In the genomic region with DNA sequence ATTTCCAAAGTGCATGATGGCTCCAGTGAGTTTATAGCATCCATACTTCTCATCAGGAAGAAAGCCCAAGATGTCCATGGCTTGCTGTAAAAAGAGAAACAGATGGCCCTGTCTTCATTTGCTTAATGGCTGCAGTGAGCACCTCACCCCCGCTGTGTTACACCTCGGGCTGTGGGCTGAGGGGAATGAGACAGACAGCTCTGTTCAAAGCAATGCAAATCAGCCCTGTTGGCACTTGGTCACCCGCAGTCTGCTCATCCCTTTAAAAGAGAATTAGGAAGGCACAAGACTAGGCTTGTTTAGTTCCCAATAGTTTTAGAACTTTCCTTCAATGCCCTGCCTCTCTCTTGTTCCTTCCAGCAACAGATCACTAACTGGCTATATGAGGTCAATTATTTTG, we compare ENCODE assay signal across 17 cellular contexts. TPM values are rescaled to one million over a fixed set of nuclear protein-coding genes. Genes with fewer than 3 reads are reported as not detected.
DNase-seq lines count a peak whose midpoint lies in the region; ATAC-seq, FAIRE-seq and TF ChIP-seq lines count a peak whose summit lies in the region.
"Had no signal": no experiment of that assay in that cellular context is flagged by ENCODE, and none has a peak within 500 bp of the region (broad histone marks: within the 10 kb centered on the region; RNA-seq: fewer than 3 reads in every experiment).

No MANE protein-coding gene starts in this region.

- RAD21 ChIA-PET in GM12878 (lab: Charles Lee; ENCODE audit: unreplicated experiment): interaction anchor here (0.6 kb wide), 1 partner anchor 68 kb away, joined by 3 read pairs; no protein-coding TSS in a partner anchor

- H3K4me2 ChIP-seq in Karpas-422 (ENCODE audit: low read depth, low read length, poor library complexity, severe bottlenecking): peak overlapping the region; percentile 44
- H3K4me2 ChIP-seq in GM12878 (ENCODE audit: control insufficient read depth, insufficient read depth): no peak overlapping the region
- no peak overlapping the region for H3K4me2 ChIP-seq in mesenchymal stem cell (ENCODE audit: low read length, poor library complexity, severe bottlenecking)
- H3K4me2 ChIP-seq in hepatocyte: no peak overlapping the region

- peak overlapping the region in 1 of 2 experiments; percentile 75 for H3K18ac ChIP-seq in mesenchymal stem cell (ENCODE audit: low read depth in 1 of 2, low read length in 2 of 2)

- H3K4me3 ChIP-seq in GM12865 (ENCODE audit: low read depth, low read length) (no peak overlapping the region), Karpas-422 (ENCODE audit: low read length) (no peak overlapping the region), GM12878 (no peak overlapping the region), mesenchymal stem cell (ENCODE audit: insufficient read depth in 1 of 2, low read depth in 1 of 2, low read length in 2 of 2) (no peak overlapping the region), hepatocyte (no peak overlapping the region)
- H3K4me3 ChIP-seq: ascending aorta, right atrium auricular region had no signal

- no peak overlapping the region for H2BK12ac ChIP-seq in mesenchymal stem cell (ENCODE audit: low read length in 2 of 2)

- H4K20me1 ChIP-seq in Karpas-422 (ENCODE audit: insufficient read depth, low read depth, low read length) (no peaks in the 10 kb centered on the region), GM12878 (ENCODE audit: control insufficient read depth, insufficient read depth) (no peaks in the 10 kb centered on the region), hepatocyte (ENCODE audit: insufficient read depth, poor library complexity, severe bottlenecking) (no peaks in the 10 kb centered on the region)

- TF ChIP-seq EP300 in GM12878 (IDR thresholded peaks at IDR 0.05; ENCODE audit: borderline replicate concordance in 1 of 2, control insufficient read depth in 1 of 2, low read depth in 2 of 2, low read length in 2 of 2): no peak

- intact Hi-C loops in GM12878 (cut with micrococcal nuclease; ENCODE audit: unreplicated experiment): loop anchor here (10.0 kb wide), 1 partner anchor 540 kb away; no protein-coding TSS in a partner anchor

- BruUV-seq in GM12878 (replicated peaks; lab: Mats Ljungman, UMichigan): no TSS peak

- H3K79me2 ChIP-seq in Karpas-422 (ENCODE audit: low read length) (no peaks in the 10 kb centered on the region), GM12878 (ENCODE audit: control insufficient read depth, insufficient read depth, low read length) (no peaks in the 10 kb centered on the region), hepatocyte (no peaks in the 10 kb centered on the region)

- CTCF ChIA-PET in GM12878 (lab: Yijun Ruan, JAX): interaction anchor here (1.0 to 3.4 kb wide), 2 partner anchors 7 to 51 kb away, joined by 3 to 30 read pairs; no protein-coding TSS in a partner anchor

- H3K79me1 ChIP-seq in mesenchymal stem cell (replicated peaks; ENCODE audit: low read length, poor library complexity, severe bottlenecking): no peaks in the 10 kb centered on the region

- no peak overlapping the region for H2AK5ac ChIP-seq in mesenchymal stem cell (ENCODE audit: low read length, severe bottlenecking)

- peak overlapping the region; percentile 49 for H2BK120ac ChIP-seq in mesenchymal stem cell (ENCODE audit: low read depth, low read length)

- H3K9me3 ChIP-seq in Karpas-422 (ENCODE audit: low read length): no peaks in the 10 kb centered on the region
- no peaks in the 10 kb centered on the region for H3K9me3 ChIP-seq in GM12878 (replicated peaks; ENCODE audit: control insufficient read depth, insufficient read depth, low read length)
- no peaks in the 10 kb centered on the region for H3K9me3 ChIP-seq in mesenchymal stem cell (ENCODE audit: control insufficient read depth, low read length)
- no peaks in the 10 kb centered on the region for H3K9me3 ChIP-seq in hepatocyte (ENCODE audit: low read depth)
- H3K9me3 ChIP-seq: ascending aorta, right atrium auricular region had no signal

- no peak for TF ChIP-seq POLR2A in GM12878 (IDR thresholded peaks at IDR 0.05; ENCODE audit: low read depth, low read length)

- H3K4ac ChIP-seq in mesenchymal stem cell (ENCODE audit: low read depth in 1 of 2, low read length in 2 of 2): no peak overlapping the region

- H2BK15ac ChIP-seq in mesenchymal stem cell (ENCODE audit: low read depth, poor library complexity, severe bottlenecking): no peak overlapping the region

- H3K27ac ChIP-seq in Karpas-422 (ENCODE audit: low read length) (no peak overlapping the region), GM12878 (ENCODE audit: control insufficient read depth, insufficient read depth) (no peak overlapping the region), mesenchymal stem cell (ENCODE audit: low read length, poor library complexity, severe bottlenecking) (no peak overlapping the region), hepatocyte (no peak overlapping the region)
- H3K27ac ChIP-seq: ascending aorta, right atrium auricular region had no signal

- no peak overlapping the region for H3K9ac ChIP-seq in Karpas-422 (ENCODE audit: low read length)
- H3K9ac ChIP-seq in GM12878 (ENCODE audit: control insufficient read depth, insufficient read depth, low read length): no peak overlapping the region
- no peak overlapping the region for H3K9ac ChIP-seq in mesenchymal stem cell (ENCODE audit: low read length)

- H3K23ac ChIP-seq in mesenchymal stem cell (ENCODE audit: low read length in 2 of 2): no peak overlapping the region

- POLR2A ChIA-PET in GM12878 (lab: Charles Lee): no interaction called here

- H3K14ac ChIP-seq in mesenchymal stem cell (ENCODE audit: low read length in 2 of 2): peak overlapping the region in 1 of 2 experiments; percentile 81

- H2AFZ ChIP-seq in Karpas-422 (ENCODE audit: low read length) (0 out of 2 replicates have a peak overlapping the region, but pooled peaks have one; percentile 46), GM12878 (ENCODE audit: control insufficient read depth, low read depth, low read length) (no peak overlapping the region), mesenchymal stem cell (ENCODE audit: low read depth, low read length) (no peak overlapping the region), hepatocyte (no peak overlapping the region)

- peaks cover 12% of the 10 kb centered on the region for H3K4me1 ChIP-seq in Karpas-422 (ENCODE audit: low read length)
- H3K4me1 ChIP-seq in GM12878 (ENCODE audit: control insufficient read depth, insufficient read depth, low read length): no peaks in the 10 kb centered on the region
- peaks cover 5% of the 10 kb centered on the region for H3K4me1 ChIP-seq in mesenchymal stem cell (ENCODE audit: control insufficient read depth, insufficient read depth, low read depth, low read length)
- H3K4me1 ChIP-seq in hepatocyte (ENCODE audit: insufficient read depth): peaks cover 7% of the 10 kb centered on the region
- H3K4me1 ChIP-seq: ascending aorta, right atrium auricular region had no signal

- no peak for TF ChIP-seq CTCF in GM12865 (IDR thresholded peaks at IDR 0.05; ENCODE audit: insufficient read depth, low read depth, low read length, missing control alignments)
- no peak for TF ChIP-seq CTCF in GM12878 (IDR thresholded peaks at IDR 0.05 in 2 of 3, conservative IDR thresholded peaks at IDR 0.05 in 1 of 3; ENCODE audit: control insufficient read depth in 2 of 3, extremely low read depth in 1 of 3, insufficient read depth in 1 of 3, low read depth in 3 of 3, low read length in 3 of 3)
- no peak for TF ChIP-seq CTCF in hepatocyte (IDR thresholded peaks at IDR 0.05; ENCODE audit: poor library complexity)

- in situ Hi-C loops in GM12878 (cut with MboI): loop anchor here (5.0 kb wide), 1 partner anchor 432 kb away; no protein-coding TSS in a partner anchor

- no peak overlapping the region for H2BK5ac ChIP-seq in mesenchymal stem cell (ENCODE audit: low read depth, low read length, poor library complexity, severe bottlenecking)

- H3K36me3 ChIP-seq in Karpas-422 (ENCODE audit: insufficient read depth, low read length): no peaks in the 10 kb centered on the region
- H3K36me3 ChIP-seq in GM12878 (ENCODE audit: control insufficient read depth in 2 of 2, insufficient read depth in 2 of 2, low read length in 1 of 2): no peaks in the 10 kb centered on the region
- no peaks in the 10 kb centered on the region for H3K36me3 ChIP-seq in mesenchymal stem cell (ENCODE audit: control insufficient read depth in 1 of 2, insufficient read depth in 2 of 2, low read depth in 1 of 2, low read length in 2 of 2)
- H3K36me3 ChIP-seq in hepatocyte (replicated peaks; ENCODE audit: insufficient read depth, low read depth): no peaks in the 10 kb centered on the region
- H3K36me3 ChIP-seq: ascending aorta, right atrium auricular region had no signal

- peak; percentile 3 for DNase-seq in GM12865 (ENCODE audit: low read depth)
- peak; percentile 51 for DNase-seq in Karpas-422
- no peak for DNase-seq in GM12878 (ENCODE audit: low read depth, low spot score)
- DNase-seq in mesenchymal stem cell: no peak
- no peak for DNase-seq in GOT3 (lab: John Stamatoyannopoulos, UW)
- DNase-seq in NOMO-1 treated with dmso at 0.1 percent for 144 hours (lab: John Stamatoyannopoulos, UW; ENCODE audit: unreplicated experiment): no peak
- DNase-seq in dermis blood vessel endothelial cell: no peak
- no peak for DNase-seq in hepatocyte (ENCODE audit: low spot score)
- DNase-seq: activated CD4-positive, alpha-beta memory T cell treated with anti-CD3 and anti-CD28 coated beads, Interleukin-2, amount 10 ng/mL, durations not matched to agents 7 days and 5 days; activated effector memory CD4-positive, alpha-beta T cell treated with Interleukin-2 at 50 U/mL for 16 hours; foreskin fibroblast; NCI-H1092 treated with DMSO at 0.1 percent for 48 hours; NCI-H748 treated with DMSO at 0.1 percent for 48 hours; SHP77 had no signal

- WGBS in GM12878 (ENCODE audit: insufficient coverage, insufficient replicate concordance, low lambda C conversion rate, missing lambda C conversion rate): 0% methylated on average over 3 of the region's 3 CpGs
- WGBS in mesenchymal stem cell: 29% methylated on average over 3 of the region's 3 CpGs
- WGBS in hepatocyte (ENCODE audit: low lambda C conversion rate, missing lambda C conversion rate): 35% methylated on average over 3 of the region's 3 CpGs

- H3K27me3 ChIP-seq in Karpas-422 (ENCODE audit: low read length) (no peaks in the 10 kb centered on the region), GM12878 (replicated peaks in 1 of 2; ENCODE audit: control insufficient read depth in 2 of 2, insufficient read depth in 2 of 2, low read length in 1 of 2) (no peaks in the 10 kb centered on the region), mesenchymal stem cell (ENCODE audit: control insufficient read depth in 1 of 2, insufficient read depth in 1 of 2, low read length in 2 of 2) (no peaks in the 10 kb centered on the region), hepatocyte (no peaks in the 10 kb centered on the region)
- H3K27me3 ChIP-seq: ascending aorta, right atrium auricular region had no signal

- peak overlapping the region; percentile 69 for H4K8ac ChIP-seq in mesenchymal stem cell (ENCODE audit: low read length)

- H3K9me2 ChIP-seq in Karpas-422 (replicated peaks; ENCODE audit: insufficient read depth, low read length) (no peaks in the 10 kb centered on the region), hepatocyte (replicated peaks; ENCODE audit: insufficient read depth) (no peaks in the 10 kb centered on the region)

- H4K91ac ChIP-seq in mesenchymal stem cell (ENCODE audit: low read length): peak overlapping the region; percentile 27

- no peak for FAIRE-seq in GM12878 (lab: Jason Lieb, UNC)

- peak; percentile 63 for ATAC-seq in GM12878

- SMC1A ChIA-PET in GM12878 (lab: Charles Lee; ENCODE audit: uncharacterized antibody, unreplicated experiment): interaction anchor here (0.6 to 10.4 kb wide), 4 partner anchors 10 to 69 kb away, joined by 3 to 98 read pairs (median 4); no protein-coding TSS in a partner anchor

- TF ChIP-seq RAD21 in GM12878 (IDR thresholded peaks at IDR 0.05; ENCODE audit: insufficient read depth, low read depth, low read length): no peak

RNA-seq across cellular contexts. Expression of a gene that starts 25.2 kb away (rescaled TPM):
- 0.18 TPM in 1 of 2 replicates, not detected in the other for total RNA-seq in Karpas-422 (2014; rRNA removed; shearing (Covaris generic); ENCODE audit: low replicate concordance)
- 3.5 TPM in 2 replicates for total RNA-seq in GM12878 (2013; cell fraction: nucleolus; rRNA removed)
- total RNA-seq in GM12878 (2014; rRNA removed) (0.06 and 0.16 TPM in 2 replicates), GM12878 (2014; rRNA removed; fragmentation: Illumina TruSeq; extraction: Trizol) (0.09 and 0.13 TPM in 2 replicates), GM12878 (2021) (0.05 and 0.13 TPM in 2 replicates), dermis blood vessel endothelial cell (under 0.01 and 0.05 TPM in 2 replicates), hepatocyte (1.5 and 1.6 TPM in 2 replicates)
- 0.05 TPM for polyA plus RNA-seq in GM12878 (2011; ENCODE audit: low read depth)
- polyA plus RNA-seq in GM12878 (2011; rRNA removed) (0.27 and 0.40 TPM in 2 replicates), GM12878 (2014; fragmentation: Illumina TruSeq; extraction: Trizol) (0.07 and 0.13 TPM in 2 replicates), GM12878 (2014; fragmentation: Nextera tagmentation; extraction: Ambion mirVana) (under 1 TPM; 0.06 to 0.09 TPM), GM12878 (2014; rRNA removed) (0.05 and 0.13 TPM in 2 replicates), GM12878 (2016; fragmentation: Nextera tagmentation; extraction: Ambion mirVana) (under 1 TPM in 1 of 2 experiments, not detected in 1; 0.12 TPM), hepatocyte (1.5 and 2.4 TPM in 2 replicates)
- 0.12 TPM in 2 replicates for polyA plus RNA-seq in GM12878 (2011; cell fraction: cytosol; rRNA removed)
- polyA plus RNA-seq in GM12878 (2011; cell fraction: nucleus; rRNA removed): 0.99 and 1.2 TPM in 2 replicates
- polyA plus RNA-seq in GM12878 (2012): 0.13 and 0.14 TPM in 2 replicates
- polyA minus RNA-seq in GM12878 (2011; rRNA and poly(A)+ RNA removed): 0.21 and 0.66 TPM in 2 replicates
- polyA minus RNA-seq in GM12878 (2011; cell fraction: cytosol; rRNA and poly(A)+ RNA removed): 0.27 TPM in 1 of 2 replicates, not detected in the other
- polyA minus RNA-seq in GM12878 (2011; cell fraction: nucleus; rRNA and poly(A)+ RNA removed): 0.73 and 0.96 TPM in 2 replicates
- polyA plus RNA-seq in mesenchymal stem cell (2013, experiment 1 of 2): 0.08 TPM
- 0.04 TPM for polyA plus RNA-seq in mesenchymal stem cell (2013, experiment 2 of 2)
- total RNA-seq: ascending aorta had no signal
- polyA plus RNA-seq: IgD-negative memory B cell had no signal

Comparison
In these comparisons a context has a peak if more than half of its experiments do, and no peak if none do; other contexts are left out.
1. DNase-seq: peak in GM12865 (single experiment) and Karpas-422 (single experiment); none in GM12878 (single experiment), mesenchymal stem cell (single experiment), GOT3 (single experiment), NOMO-1 treated with dmso at 0.1 percent for 144 hours (single experiment), dermis blood vessel endothelial cell (single experiment) and hepatocyte (single experiment).